ENCODE assay signal across 30 cellular contexts in the genomic region with DNA sequence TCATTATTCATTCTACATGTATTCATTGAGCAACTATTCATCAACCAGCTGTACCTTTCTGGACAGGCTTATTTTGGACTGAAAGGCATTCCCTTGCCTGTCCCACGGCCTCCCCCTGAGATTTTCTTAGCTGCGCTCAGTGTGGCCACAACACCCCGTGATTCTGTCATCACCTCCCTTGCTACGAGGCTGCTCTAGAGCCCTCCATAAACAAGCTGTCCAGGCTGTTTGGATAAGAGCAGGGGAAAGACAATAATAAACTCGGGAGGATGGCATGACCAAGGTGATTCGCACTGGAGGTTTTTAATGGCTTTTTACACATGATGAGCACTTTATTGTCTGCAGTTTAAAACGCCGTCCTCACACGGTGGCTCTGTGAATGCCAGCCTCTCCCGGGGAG.
A peak's percentile ranks its signal among the peaks of the same experiment; 100 is the strongest.
DNase-seq lines count a peak whose midpoint lies in the region; ATAC-seq and TF ChIP-seq lines count a peak whose summit lies in the region.
"Had no signal": no experiment of that assay in that cellular context is flagged by ENCODE, and none has a peak within 500 bp of the region (broad histone marks: within the 10 kb centered on the region; RNA-seq: fewer than 3 reads in every experiment).

No MANE protein-coding gene starts in this region.

- intact Hi-C loops in left ventricle myocardium superior (cut with micrococcal nuclease): loop anchor here (10.0 kb wide), 1 partner anchor 139 kb away; a partner anchor contains a TSS
- intact Hi-C loops in prostate gland (cut with DNase I): loop anchor here (5.0 kb wide), 1 partner anchor 236 kb away; no protein-coding TSS in a partner anchor
- intact Hi-C loops in lower leg skin (cut with DNase I; ENCODE audit: low total_unique reads): no loop called here

- ATAC-seq in left ventricle myocardium superior: peak; percentile 82
- no peak for ATAC-seq in GM21576 (IDR thresholded peaks at IDR 0.05; ENCODE audit: unreplicated experiment)
- ATAC-seq: effector memory CD8-positive, alpha-beta T cell had no signal

- no peak for TF ChIP-seq CTCF in HEK293 (tag by site-specific recombination; IDR thresholded peaks at IDR 0.05)
- no peak for TF ChIP-seq CTCF in chondrocyte (IDR thresholded peaks at IDR 0.05)
- no peak for TF ChIP-seq CTCF in prostate gland (IDR thresholded peaks at IDR 0.05)
- TF ChIP-seq CTCF in lower leg skin (IDR thresholded peaks at IDR 0.05): no peak

- H3K27ac ChIP-seq in HEK293 (ENCODE audit: extremely low read depth, low read depth, low read length) (no peak overlapping the region), prostate gland (peak overlapping the region; percentile 17 to 20)
- H3K27ac ChIP-seq: parathyroid adenoma, right lobe of liver, SJCRH30 had no signal

- CTCF ChIA-PET in HEK293 (lab: Yijun Ruan, JAX): interaction anchor here (0.6 to 2.5 kb wide), 10 partner anchors 8 to 334 kb away, joined by 3 to 26 read pairs (median 4); a partner anchor contains a TSS

- H3K36me3 ChIP-seq in HEK293 (ENCODE audit: control insufficient read depth in 2 of 2, insufficient read depth in 1 of 2, low read length in 2 of 2) (no peaks in the 10 kb centered on the region), prostate gland (no peaks in the 10 kb centered on the region)
- H3K36me3 ChIP-seq: right lobe of liver, SJCRH30 had no signal

- no peaks in the 10 kb centered on the region for H3K9me3 Mint-ChIP-seq in chondrocyte (ENCODE audit: low read depth)
- H3K9me3 Mint-ChIP-seq: activated CD4-positive, alpha-beta T cell treated with anti-CD3 and anti-CD28 coated beads, Interleukin-2, amount 10 ng/mL, durations not matched to agents 24 days and 14 days; activated naive CD8-positive, alpha-beta T cell treated with anti-CD3 and anti-CD28 coated beads, Interleukin-2, amount 10 ng/mL, durations not matched to agents 7 days and 5 days; activated T-cell treated with anti-CD3 and anti-CD28 coated beads, Interleukin-2, amount 50 U/mL, for 24 hours; CD8-positive, alpha-beta memory T cell; effector memory CD8-positive, alpha-beta T cell; neural crest cell; type B pancreatic cell had no signal

- H3K9me3 ChIP-seq in HEK293 (ENCODE audit: control insufficient read depth, insufficient read depth, low read depth, low read length): no peaks in the 10 kb centered on the region
- H3K9me3 ChIP-seq in prostate gland: no peaks in the 10 kb centered on the region
- H3K9me3 ChIP-seq: right lobe of liver, SJCRH30 had no signal

- POLR2A ChIA-PET in HEK293 (lab: Yijun Ruan, JAX): no interaction called here

- no peaks in the 10 kb centered on the region for H3K27me3 Mint-ChIP-seq in chondrocyte (ENCODE audit: low read depth)

- DNase-seq in chondrocyte (ENCODE audit: low spot score): no peak
- DNase-seq in left ventricle myocardium superior: peak; percentile 45
- no peak for DNase-seq in prostate gland (ENCODE audit: low spot score)
- DNase-seq in lower leg skin (ENCODE audit: low spot score in 2 of 2): no peak
- DNase-seq in DMS53 (lab: John Stamatoyannopoulos, UW): no peak
- no peak for DNase-seq in AML-193 (lab: John Stamatoyannopoulos, UW)
- DNase-seq: ACHN; activated CD4-positive, alpha-beta T cell treated with anti-CD3 and anti-CD28 coated beads, Interleukin-2, amount 10 ng/mL, durations not matched to agents 24 days and 14 days; activated effector memory CD4-positive, alpha-beta T cell treated with anti-CD3 and anti-CD28 coated beads, Interleukin-2, amount 50 U/mL, for 16 hours; activated naive CD8-positive, alpha-beta T cell treated with anti-CD3 and anti-CD28 coated beads, Interleukin-2, amount 10 ng/mL, durations not matched to agents 7 days and 5 days; activated T-cell treated with anti-CD3 and anti-CD28 coated beads, Interleukin-2, amount 50 U/mL, for 24 hours; aorta; CD8-positive, alpha-beta memory T cell; DMS 273 treated with DMSO at 0.1 percent for 48 hours; effector memory CD8-positive, alpha-beta T cell; kidney glomerular epithelial cell; NCI-H1436 treated with DMSO at 0.1 percent for 48 hours; NCI-H2081 treated with DMSO at 0.1 percent for 48 hours; NCI-H345; NCI-H748 treated with DMSO at 0.1 percent for 48 hours; right lobe of liver; SJCRH30; stimulated activated CD4-positive, alpha-beta T cell treated with anti-CD3 and anti-CD28 coated beads, Interleukin-12 subunit alpha, Interleukin-12 subunit beta, amount 100 ng/mL, for 4 hours; stimulated activated CD4-positive, alpha-beta T cell treated with anti-CD3 and anti-CD28 coated beads, Interleukin-4, amount 100 ng/mL, for 1 hour; T-helper 9 cell had no signal

- H3K36me3 Mint-ChIP-seq in chondrocyte (ENCODE audit: low read depth): peaks cover 3% of the 10 kb centered on the region
- H3K36me3 Mint-ChIP-seq: activated naive CD8-positive, alpha-beta T cell treated with anti-CD3 and anti-CD28 coated beads, Interleukin-2, amount 10 ng/mL, durations not matched to agents 7 days and 5 days; CD8-positive, alpha-beta memory T cell had no signal

- no peak for TF ChIP-seq POLR2A in prostate gland (IDR thresholded peaks at IDR 0.05)
- TF ChIP-seq POLR2A in lower leg skin (IDR thresholded peaks at IDR 0.05): no peak

- peak overlapping the region; percentile 25 for H3K4me3 Mint-ChIP-seq in chondrocyte (ENCODE audit: unreplicated experiment)
- H3K4me3 Mint-ChIP-seq: activated CD4-positive, alpha-beta T cell treated with anti-CD3 and anti-CD28 coated beads, Interleukin-2, amount 10 ng/mL, durations not matched to agents 24 days and 14 days; activated naive CD8-positive, alpha-beta T cell treated with anti-CD3 and anti-CD28 coated beads, Interleukin-2, amount 10 ng/mL, durations not matched to agents 7 days and 5 days; activated T-cell treated with anti-CD3 and anti-CD28 coated beads, Interleukin-2, amount 50 U/mL, for 24 hours; CD8-positive, alpha-beta memory T cell; effector memory CD8-positive, alpha-beta T cell; neural crest cell; type B pancreatic cell had no signal

- H3K27ac Mint-ChIP-seq in chondrocyte (ENCODE audit: unreplicated experiment): peak overlapping the region; percentile 85
- H3K27ac Mint-ChIP-seq: activated CD4-positive, alpha-beta T cell treated with anti-CD3 and anti-CD28 coated beads, Interleukin-2, amount 10 ng/mL, durations not matched to agents 24 days and 14 days; activated naive CD8-positive, alpha-beta T cell treated with anti-CD3 and anti-CD28 coated beads, Interleukin-2, amount 10 ng/mL, durations not matched to agents 7 days and 5 days; activated T-cell treated with anti-CD3 and anti-CD28 coated beads, Interleukin-2, amount 50 U/mL, for 24 hours; CD8-positive, alpha-beta memory T cell; effector memory CD8-positive, alpha-beta T cell had no signal

- 41% methylated on average over 10 of the region's 10 CpGs for WGBS in prostate gland
- WGBS in lower leg skin, 2 donors: 76 to 88% methylated on average over 10 of the region's 10 CpGs

- H3K4me1 Mint-ChIP-seq in chondrocyte (ENCODE audit: low read depth): peaks cover 94% of the 10 kb centered on the region
- H3K4me1 Mint-ChIP-seq: activated CD4-positive, alpha-beta T cell treated with anti-CD3 and anti-CD28 coated beads, Interleukin-2, amount 10 ng/mL, durations not matched to agents 24 days and 14 days; CD8-positive, alpha-beta memory T cell had no signal

- H3K27me3 ChIP-seq in prostate gland (replicated peaks; ENCODE audit: insufficient read depth): no peaks in the 10 kb centered on the region
- H3K27me3 ChIP-seq: right lobe of liver, SJCRH30 had no signal

- H3K4me3 ChIP-seq in HEK293 (ENCODE audit: low read depth, low read length) (no peak overlapping the region), prostate gland (no peak overlapping the region), lower leg skin (ENCODE audit: low read depth, poor library complexity, severe bottlenecking) (no peak overlapping the region)
- H3K4me3 ChIP-seq: right lobe of liver, SJCRH30 had no signal

- H3K4me1 ChIP-seq in HEK293 (ENCODE audit: control insufficient read depth, insufficient read depth, low read length) (peaks cover 16% of the 10 kb centered on the region), prostate gland (replicated peaks) (peaks cover 3% of the 10 kb centered on the region)
- H3K4me1 ChIP-seq: right lobe of liver had no signal

TF ChIP-seq in HEK293, 187 proteins besides CTCF, POLR2A, EP300 and RAD21 (continues in another document):
- TF ChIP-seq, protein P1, sequence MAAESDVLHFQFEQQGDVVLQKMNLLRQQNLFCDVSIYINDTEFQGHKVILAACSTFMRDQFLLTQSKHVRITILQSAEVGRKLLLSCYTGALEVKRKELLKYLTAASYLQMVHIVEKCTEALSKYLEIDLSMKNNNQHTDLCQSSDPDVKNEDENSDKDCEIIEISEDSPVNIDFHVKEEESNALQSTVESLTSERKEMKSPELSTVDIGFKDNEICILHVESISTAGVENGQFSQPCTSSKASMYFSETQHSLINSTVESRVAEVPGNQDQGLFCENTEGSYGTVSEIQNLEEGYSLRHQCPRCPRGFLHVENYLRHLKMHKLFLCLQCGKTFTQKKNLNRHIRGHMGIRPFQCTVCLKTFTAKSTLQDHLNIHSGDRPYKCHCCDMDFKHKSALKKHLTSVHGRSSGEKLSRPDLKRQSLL (tag by site-specific recombination; IDR thresholded peaks at IDR 0.05): 0 out of 2 replicates have a peak, but pooled peaks have one; percentile 52
- TF ChIP-seq ZNF146 (tag by site-specific recombination; IDR thresholded peaks at IDR 0.05) (no peak), OVOL3 (tag by site-specific recombination; IDR thresholded peaks at IDR 0.05) (no peak), KLF7 (tag by site-specific recombination; IDR thresholded peaks at IDR 0.05; ENCODE audit: borderline replicate concordance) (no peak), ZFP41 (tag by site-specific recombination; IDR thresholded peaks at IDR 0.05; ENCODE audit: borderline replicate concordance) (no peak), ZNF501 (tag by site-specific recombination; IDR thresholded peaks at IDR 0.05) (0 out of 2 replicates have a peak, but pooled peaks have one; percentile 22), ZNF776 (tag by site-specific recombination; IDR thresholded peaks at IDR 0.05; ENCODE audit: borderline replicate concordance) (no peak), ZNF211 (tag by site-specific recombination; IDR thresholded peaks at IDR 0.05; ENCODE audit: low read depth) (no peak), ZNF654 (tag by site-specific recombination; IDR thresholded peaks at IDR 0.05; ENCODE audit: low read depth) (no peak), GLIS1 (tag by site-specific recombination; IDR thresholded peaks at IDR 0.05) (peak; percentile 98), ZNF585B (tag by site-specific recombination; IDR thresholded peaks at IDR 0.05) (no peak)
- TF ChIP-seq, protein P2, sequence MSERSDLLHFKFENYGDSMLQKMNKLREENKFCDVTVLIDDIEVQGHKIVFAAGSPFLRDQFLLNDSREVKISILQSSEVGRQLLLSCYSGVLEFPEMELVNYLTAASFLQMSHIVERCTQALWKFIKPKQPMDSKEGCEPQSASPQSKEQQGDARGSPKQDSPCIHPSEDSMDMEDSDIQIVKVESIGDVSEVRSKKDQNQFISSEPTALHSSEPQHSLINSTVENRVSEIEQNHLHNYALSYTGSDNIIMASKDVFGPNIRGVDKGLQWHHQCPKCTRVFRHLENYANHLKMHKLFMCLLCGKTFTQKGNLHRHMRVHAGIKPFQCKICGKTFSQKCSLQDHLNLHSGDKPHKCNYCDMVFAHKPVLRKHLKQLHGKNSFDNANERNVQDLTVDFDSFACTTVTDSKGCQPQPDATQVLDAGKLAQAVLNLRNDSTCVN (tag by site-specific recombination; optimal IDR thresholded peaks at IDR 0.05): no peak
